Comparison of ENCODE assay signal across 22 cellular contexts in genomic region chr7:159118623-159119022, GRCh38. TPM values are rescaled to one million over a fixed set of nuclear protein-coding genes. Genes with fewer than 3 reads are reported as not detected.
DNase-seq lines count a peak whose midpoint lies in the region; ATAC-seq, FAIRE-seq and TF ChIP-seq lines count a peak whose summit lies in the region.
"Had no signal": no experiment of that assay in that cellular context is flagged by ENCODE, and none has a peak within 500 bp of the region (broad histone marks: within the 10 kb centered on the region; RNA-seq: fewer than 3 reads in every experiment).

No MANE protein-coding gene starts in this region.

- no peaks in the 10 kb centered on the region for H3K9me3 ChIP-seq in DND-41 (ENCODE audit: insufficient read depth, low read length, severe bottlenecking)
- no peaks in the 10 kb centered on the region for H3K9me3 ChIP-seq in kidney (ENCODE audit: control insufficient read depth in 1 of 2, low read length in 2 of 2)
- peaks cover 0 to 8% (median 0%) of the 10 kb centered on the region in 8 donors for H3K9me3 ChIP-seq in spleen

- H3K4me2 ChIP-seq in DND-41 (ENCODE audit: insufficient read depth, low read length) = no peak overlapping the region
- H3K4me2 ChIP-seq: KMS-11 had no signal

- WGBS in spleen, 5 donors = 80 to 86% (median 83%) methylated on average over 10 of the region's 10 CpGs

- POLR2A ChIA-PET in activated naive CD8-positive, alpha-beta T cell treated with anti-CD3 and anti-CD28 coated beads, Interleukin-2, amount 10 ng/mL, durations not matched to agents 7 days and 5 days (lab: Charles Lee) = no interaction called here

- H3K27me3 ChIP-seq in DND-41 (ENCODE audit: insufficient read depth, low read length, poor library complexity) (no peaks in the 10 kb centered on the region), spleen (replicated peaks in 1 of 7) (peaks cover 0 to 66% (median under 1%) of the 10 kb centered on the region in 7 donors)

- no peak overlapping the region for H3K9ac ChIP-seq in DND-41 (ENCODE audit: low read depth, low read length)
- H3K9ac ChIP-seq in kidney (ENCODE audit: low read length in 2 of 2) = no peak overlapping the region
- H3K9ac ChIP-seq: KMS-11 had no signal

- no peak overlapping the region for H2AFZ ChIP-seq in DND-41 (ENCODE audit: low read depth, low read length)

- no peak for TF ChIP-seq POLR2A in spleen (IDR thresholded peaks at IDR 0.05)

- peaks cover 23% of the 10 kb centered on the region; the same call in 1 of the 2 replicates for H3K79me2 ChIP-seq in DND-41 (ENCODE audit: insufficient read depth, low read length)

- H3K4me1 ChIP-seq in DND-41 (ENCODE audit: insufficient read depth, low read length) (no peaks in the 10 kb centered on the region), kidney (ENCODE audit: control insufficient read depth in 1 of 2, insufficient read depth in 1 of 2, low read depth in 1 of 2, low read length in 2 of 2) (no peaks in the 10 kb centered on the region), spleen (peaks cover 0 to 6% (median 1%) of the 10 kb centered on the region in 6 donors)

- no peak overlapping the region for H3K4me3 ChIP-seq in DND-41 (ENCODE audit: low read depth in 1 of 2, low read length in 2 of 2)
- H3K4me3 ChIP-seq in kidney (ENCODE audit: low read length in 2 of 2) = no peak overlapping the region
- H3K4me3 ChIP-seq in spleen = no peak overlapping the region

- peak overlapping the region; percentile 50; the same call in 1 of the 2 replicates for H3K27ac ChIP-seq in DND-41 (ENCODE audit: low read length)
- H3K27ac ChIP-seq in kidney (ENCODE audit: low read depth in 2 of 2, low read length in 2 of 2) = no peak overlapping the region
- no peak overlapping the region for H3K27ac ChIP-seq in spleen
- H3K27ac ChIP-seq: C4-2B, KMS-11 had no signal

- intact Hi-C loops in kidney (cut with DNase I) = no loop called here
- intact Hi-C loops in spleen (cut with DNase I; ENCODE audit: low total_unique reads) = no loop called here

- H3K4me1 Mint-ChIP-seq in activated naive CD8-positive, alpha-beta T cell treated with anti-CD3 and anti-CD28 coated beads, Interleukin-2, amount 10 ng/mL, durations not matched to agents 7 days and 5 days = no peaks in the 10 kb centered on the region
- no peaks in the 10 kb centered on the region for H3K4me1 Mint-ChIP-seq in activated naive CD8-positive, alpha-beta T cell treated with anti-CD3 and anti-CD28 coated beads, Interleukin-2, amount 50 U/mL, for 24 hours

- H3K27ac Mint-ChIP-seq in activated naive CD8-positive, alpha-beta T cell treated with anti-CD3 and anti-CD28 coated beads, Interleukin-2, amount 10 ng/mL, durations not matched to agents 7 days and 5 days = no peak overlapping the region
- H3K27ac Mint-ChIP-seq in activated naive CD8-positive, alpha-beta T cell treated with anti-CD3 and anti-CD28 coated beads, Interleukin-2, amount 50 U/mL, for 24 hours = no peak overlapping the region

- no peaks in the 10 kb centered on the region for H3K9me3 Mint-ChIP-seq in activated naive CD8-positive, alpha-beta T cell treated with anti-CD3 and anti-CD28 coated beads, Interleukin-2, amount 10 ng/mL, durations not matched to agents 7 days and 5 days
- no peaks in the 10 kb centered on the region for H3K9me3 Mint-ChIP-seq in activated naive CD8-positive, alpha-beta T cell treated with anti-CD3 and anti-CD28 coated beads, Interleukin-2, amount 50 U/mL, for 24 hours

- DNase-seq in activated naive CD8-positive, alpha-beta T cell treated with anti-CD3 and anti-CD28 coated beads, Interleukin-2, amount 10 ng/mL, durations not matched to agents 7 days and 5 days = peak; percentile 7
- DNase-seq in activated naive CD8-positive, alpha-beta T cell treated with anti-CD3 and anti-CD28 coated beads, Interleukin-2, amount 50 U/mL, for 24 hours = no peak
- DNase-seq in DND-41 (no peak), kidney (peak; percentile 26), spleen (peak; percentile 62), NCI-H69 (lab: John Stamatoyannopoulos, UW) (no peak), epidermal melanocyte (ENCODE audit: insufficient read length, low spot score) (no peak)
- DNase-seq: 8988T, GDM1, NCI-H1105, NCI-H2081, NCI-H2171, NCI-H345, NCI-H524, NCI-H82 had no signal

- no peak for TF ChIP-seq CTCF in DND-41 (IDR thresholded peaks at IDR 0.05; ENCODE audit: borderline replicate concordance, extremely low read depth, low read length, poor library complexity, severe bottlenecking)
- TF ChIP-seq CTCF in kidney (IDR thresholded peaks at IDR 0.05; ENCODE audit: borderline replicate concordance, extremely low read depth, insufficient read depth) = no peak
- TF ChIP-seq CTCF in spleen (IDR thresholded peaks at IDR 0.05 in 8 of 11, conservative IDR thresholded peaks at IDR 0.05 in 3 of 11) = no peak

- FAIRE-seq in kidney (lab: Jason Lieb, UNC) = no peak
- FAIRE-seq: H1, HTR-8/SVneo, RCC 7860 had no signal

- H3K4me3 Mint-ChIP-seq in activated naive CD8-positive, alpha-beta T cell treated with anti-CD3 and anti-CD28 coated beads, Interleukin-2, amount 10 ng/mL, durations not matched to agents 7 days and 5 days = no peak overlapping the region
- no peak overlapping the region for H3K4me3 Mint-ChIP-seq in activated naive CD8-positive, alpha-beta T cell treated with anti-CD3 and anti-CD28 coated beads, Interleukin-2, amount 50 U/mL, for 24 hours

- H3K36me3 ChIP-seq in DND-41 (ENCODE audit: insufficient read depth, low read length) (peaks cover 70% of the 10 kb centered on the region), kidney (ENCODE audit: control insufficient read depth in 1 of 2, insufficient read depth in 2 of 2, low read length in 2 of 2) (no peaks in the 10 kb centered on the region), spleen (no peaks in the 10 kb centered on the region)

- H4K20me1 ChIP-seq in DND-41 (ENCODE audit: insufficient read depth, low read length) = peaks cover 13% of the 10 kb centered on the region

- H3K27me3 Mint-ChIP-seq in activated naive CD8-positive, alpha-beta T cell treated with anti-CD3 and anti-CD28 coated beads, Interleukin-2, amount 10 ng/mL, durations not matched to agents 7 days and 5 days = peaks cover 6% of the 10 kb centered on the region
- H3K27me3 Mint-ChIP-seq in activated naive CD8-positive, alpha-beta T cell treated with anti-CD3 and anti-CD28 coated beads, Interleukin-2, amount 50 U/mL, for 24 hours = peaks cover 7% of the 10 kb centered on the region

- H3K36me3 Mint-ChIP-seq in activated naive CD8-positive, alpha-beta T cell treated with anti-CD3 and anti-CD28 coated beads, Interleukin-2, amount 10 ng/mL, durations not matched to agents 7 days and 5 days = no peaks in the 10 kb centered on the region
- no peaks in the 10 kb centered on the region for H3K36me3 Mint-ChIP-seq in activated naive CD8-positive, alpha-beta T cell treated with anti-CD3 and anti-CD28 coated beads, Interleukin-2, amount 50 U/mL, for 24 hours (ENCODE audit: low read depth)

- ATAC-seq in activated naive CD8-positive, alpha-beta T cell treated with anti-CD3 and anti-CD28 coated beads, Interleukin-2, amount 10 ng/mL, durations not matched to agents 7 days and 5 days (ENCODE audit: low read depth) = no peak
- no peak for ATAC-seq in activated naive CD8-positive, alpha-beta T cell treated with anti-CD3 and anti-CD28 coated beads, Interleukin-2, amount 50 U/mL, for 24 hours
- no peak for ATAC-seq in DND-41 (ENCODE audit: insufficient read depth, low read depth)
- ATAC-seq: HCT116 had no signal

RNA-seq across cellular contexts. Expression of gene VIPR2, which starts 26.0 kb away (rescaled TPM):
- under 1 TPM; 0.80 to 0.99 TPM for total RNA-seq in activated naive CD8-positive, alpha-beta T cell treated with anti-CD3 and anti-CD28 coated beads, Interleukin-2, amount 10 ng/mL, durations not matched to agents 7 days and 5 days
- 0.91 TPM for total RNA-seq in kidney
- 1.3 TPM for polyA plus RNA-seq in kidney (ENCODE audit: insufficient read depth, low read depth, low replicate concordance)
- total RNA-seq in spleen = 1 to 10 TPM in 1 of 7 donors, under 1 TPM in 6; 0.61 to 1.4 (median 0.68) TPM
- under 1 TPM; 0.41 to 0.58 (median 0.48) TPM for polyA plus RNA-seq in spleen
- total RNA-seq: SK-MEL-5 had no signal

Comparison
In these comparisons a context has a peak if more than half of its experiments do, and no peak if none do; other contexts are left out.
1. DNase-seq: peak in activated naive CD8-positive, alpha-beta T cell treated with anti-CD3 and anti-CD28 coated beads, Interleukin-2, amount 10 ng/mL, durations not matched to agents 7 days and 5 days (single experiment), kidney (single experiment) and spleen (single experiment); none in activated naive CD8-positive, alpha-beta T cell treated with anti-CD3 and anti-CD28 coated beads, Interleukin-2, amount 50 U/mL, for 24 hours (single experiment), DND-41 (single experiment), NCI-H69 (single experiment) and epidermal melanocyte (single experiment).